In the genomic region with DNA sequence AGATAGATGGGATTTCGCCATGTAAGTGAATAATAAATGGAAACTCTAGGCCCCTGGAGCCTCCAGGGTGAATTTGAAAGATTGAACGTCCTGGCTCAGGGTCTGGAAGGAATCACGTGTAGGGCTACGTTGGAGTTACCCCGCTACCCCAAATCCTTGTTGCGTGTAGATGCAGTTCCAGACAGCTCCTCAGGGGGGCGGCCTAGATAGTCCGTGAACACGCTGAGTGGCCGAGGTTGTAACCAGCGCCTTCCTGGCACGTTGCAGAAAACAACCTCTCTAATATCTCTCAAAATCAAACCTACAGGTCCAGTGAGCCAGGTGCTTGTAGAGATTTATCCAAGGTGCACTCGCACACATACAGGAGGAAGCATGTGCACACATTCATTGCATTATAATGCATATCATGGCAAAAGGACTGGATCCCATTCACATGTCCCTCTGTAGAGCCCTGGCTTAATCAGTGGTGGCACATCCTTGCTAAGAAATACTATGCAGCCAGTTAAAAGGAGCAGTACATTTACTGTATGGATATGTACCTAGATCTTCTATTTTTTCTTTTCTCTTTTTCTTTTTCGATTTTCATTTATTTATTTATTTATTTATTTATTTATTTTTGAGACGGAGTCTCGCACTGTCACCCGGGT, we compare ENCODE assay signal across 1 cellular context.
TF ChIP-seq lines count a peak whose summit lies in the region.

No MANE protein-coding gene starts in this region.

TF ChIP-seq in endothelial cell of umbilical vein, 7 proteins besides CTCF, POLR2A, EP300 and RAD21:
- TF ChIP-seq JUN (IDR thresholded peaks at IDR 0.05; ENCODE audit: borderline replicate concordance, insufficient read depth, insufficient read length, low read depth) = no peak
- TF ChIP-seq, protein P1, sequence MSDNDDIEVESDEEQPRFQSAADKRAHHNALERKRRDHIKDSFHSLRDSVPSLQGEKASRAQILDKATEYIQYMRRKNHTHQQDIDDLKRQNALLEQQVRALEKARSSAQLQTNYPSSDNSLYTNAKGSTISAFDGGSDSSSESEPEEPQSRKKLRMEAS (IDR thresholded peaks at IDR 0.05; ENCODE audit: insufficient read depth, insufficient read length) = no peak
- TF ChIP-seq FOS (IDR thresholded peaks at IDR 0.05; ENCODE audit: borderline replicate concordance, insufficient read depth, low read length) = no peak
- no peak for TF ChIP-seq EZH2 (IDR thresholded peaks at IDR 0.05; ENCODE audit: borderline replicate concordance, low read depth, low read length, severe bottlenecking)
